Comparison of ENCODE assay signal across 12 cellular contexts in the genomic region with DNA sequence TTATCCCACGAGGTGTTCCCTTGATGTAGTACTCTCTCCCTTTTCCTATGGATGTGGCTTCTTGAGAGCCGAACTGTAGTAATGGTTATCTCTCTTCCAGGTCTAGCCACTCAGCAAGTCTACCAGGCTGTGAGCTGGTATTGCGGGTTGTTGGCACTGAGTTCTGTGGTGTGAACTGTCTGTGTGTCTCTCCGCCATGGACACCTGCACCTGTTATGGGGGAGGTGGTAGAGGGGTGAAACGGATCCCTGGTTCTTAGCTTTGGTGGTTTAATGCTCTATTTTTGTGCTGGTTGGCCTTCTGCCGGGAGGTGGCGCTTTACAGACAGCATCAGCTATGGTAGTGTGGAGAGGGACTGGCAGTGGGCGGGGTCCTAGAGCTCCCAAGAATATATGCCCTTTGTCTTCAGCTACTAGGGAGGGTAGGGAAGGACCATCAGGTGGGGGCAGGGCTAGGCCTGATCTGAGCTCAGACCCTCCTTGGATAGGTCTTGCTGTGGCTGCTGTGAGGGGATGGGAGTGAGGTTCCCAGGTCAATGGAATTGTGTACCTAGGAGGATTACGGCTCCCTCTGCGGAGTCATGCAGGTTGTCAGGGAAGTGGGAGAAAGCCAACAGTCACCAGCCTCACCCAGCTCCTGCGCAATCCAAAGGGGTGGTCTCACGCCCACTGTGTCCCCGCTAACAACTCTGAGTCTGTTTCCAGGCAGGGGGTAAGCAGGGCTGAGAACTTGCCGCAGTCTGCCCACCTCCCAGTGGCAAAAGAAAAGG.
DNase-seq lines count a peak whose midpoint lies in the region; ATAC-seq, FAIRE-seq and TF ChIP-seq lines count a peak whose summit lies in the region.
"Had no signal": no experiment of that assay in that cellular context is flagged by ENCODE, and none has a peak within 500 bp of the region (broad histone marks: within the 10 kb centered on the region; RNA-seq: fewer than 3 reads in every experiment).

No MANE protein-coding gene starts in this region.

- H3K27ac Mint-ChIP-seq in type B pancreatic cell, result no peak overlapping the region
- H3K27ac Mint-ChIP-seq: mesothelial cell of epicardium had no signal

- 67% methylated on average over 14 of the region's 14 CpGs for WGBS in HepG2 (ENCODE audit: low lambda C conversion rate)
- 78% methylated on average over 11 of the region's 14 CpGs for WGBS in right lobe of liver (ENCODE audit: insufficient coverage, low coverage, low lambda C conversion rate, missing lambda C conversion rate)

- H3K4me2 ChIP-seq in HepG2 (ENCODE audit: low read depth, low read length), result no peak overlapping the region
- no peak overlapping the region for H3K4me2 ChIP-seq in PC-9
- H3K4me2 ChIP-seq: BLaER1 had no signal

- no peaks in the 10 kb centered on the region for H3K36me3 Mint-ChIP-seq in type B pancreatic cell
- H3K36me3 Mint-ChIP-seq: mesothelial cell of epicardium had no signal

- H4K20me1 ChIP-seq in HepG2 (ENCODE audit: insufficient read depth, low read length), result no peaks in the 10 kb centered on the region
- H4K20me1 ChIP-seq in PC-9 (ENCODE audit: insufficient read depth), result no peaks in the 10 kb centered on the region
- H4K20me1 ChIP-seq: BLaER1 had no signal

- BruUV-seq in HepG2 (replicated peaks; lab: Mats Ljungman, UMichigan) (no TSS peak), PC-9 (replicated peaks; lab: Mats Ljungman, UMichigan) (no TSS peak)

- H3K4me1 Mint-ChIP-seq in type B pancreatic cell (ENCODE audit: unreplicated experiment), result no peaks in the 10 kb centered on the region
- H3K4me1 Mint-ChIP-seq: mesothelial cell of epicardium had no signal

- no peak overlapping the region for H3K4me3 ChIP-seq in HepG2 (replicated peaks in 1 of 3; ENCODE audit: insufficient read depth in 1 of 3, low read depth in 2 of 3, low read length in 3 of 3)
- H3K4me3 ChIP-seq in right lobe of liver, result no peak overlapping the region
- no peak overlapping the region for H3K4me3 ChIP-seq in PC-9
- no peak overlapping the region for H3K4me3 ChIP-seq in fibroblast of mammary gland (ENCODE audit: control insufficient read depth, low read depth, low read length)
- H3K4me3 ChIP-seq in dorsolateral prefrontal cortex, result no peak overlapping the region
- H3K4me3 ChIP-seq: BLaER1, thoracic aorta had no signal

- no peak for TF ChIP-seq POLR2A in HepG2 (IDR thresholded peaks at IDR 0.05; ENCODE audit: insufficient read depth in 1 of 2, low read depth in 2 of 2, low read length in 2 of 2)
- no peak for TF ChIP-seq POLR2A in right lobe of liver (IDR thresholded peaks at IDR 0.05)

- peaks cover 9% of the 10 kb centered on the region for H3K27me3 Mint-ChIP-seq in type B pancreatic cell

- H2AFZ ChIP-seq in HepG2 (ENCODE audit: low read length) (no peak overlapping the region), PC-9 (no peak overlapping the region)

- no peak for FAIRE-seq in HepG2 (lab: Jason Lieb, UNC)
- FAIRE-seq: endometrium had no signal

- DNase-seq in HepG2 (ENCODE audit: low spot score), result peak; percentile 56
- DNase-seq in right lobe of liver, result no peak
- DNase-seq in PC-9, result no peak
- no peak for DNase-seq in fibroblast of mammary gland (ENCODE audit: low read depth)
- no peak for DNase-seq in type B pancreatic cell (ENCODE audit: extremely low spot score, unreplicated experiment)
- DNase-seq in NCI-H146 treated with DMSO at 0.1 percent for 48 hours (lab: John Stamatoyannopoulos, UW; ENCODE audit: unreplicated experiment), result no peak
- DNase-seq in dorsolateral prefrontal cortex, result no peak

- H3K27me3 ChIP-seq in HepG2 (ENCODE audit: control insufficient read depth in 1 of 2, insufficient read depth in 2 of 2, low read length in 2 of 2), result no peaks in the 10 kb centered on the region
- H3K27me3 ChIP-seq in right lobe of liver, result no peaks in the 10 kb centered on the region
- no peaks in the 10 kb centered on the region for H3K27me3 ChIP-seq in PC-9 (ENCODE audit: insufficient read depth, low read depth)
- H3K27me3 ChIP-seq in dorsolateral prefrontal cortex, result no peaks in the 10 kb centered on the region
- H3K27me3 ChIP-seq: BLaER1 had no signal

- peak; percentile 66; the same call in 1 of the 2 replicates for TF ChIP-seq RAD21 in HepG2 (CRISPR knock-in tag; IDR thresholded peaks at IDR 0.05)

- H3K27ac ChIP-seq in HepG2 (ENCODE audit: extremely low read length, insufficient read depth, low read length), result no peak overlapping the region
- no peak overlapping the region for H3K27ac ChIP-seq in right lobe of liver
- no peak overlapping the region for H3K27ac ChIP-seq in PC-9
- no peak overlapping the region for H3K27ac ChIP-seq in dorsolateral prefrontal cortex
- H3K27ac ChIP-seq: BLaER1, thoracic aorta had no signal

- H3K79me2 ChIP-seq in HepG2 (ENCODE audit: insufficient read depth, low read length), result no peaks in the 10 kb centered on the region
- H3K79me2 ChIP-seq in PC-9 (ENCODE audit: low read depth), result no peaks in the 10 kb centered on the region

- H3K36me3 ChIP-seq in HepG2 (replicated peaks in 1 of 2; ENCODE audit: control insufficient read depth in 1 of 2, insufficient read depth in 2 of 2, low read length in 2 of 2), result no peaks in the 10 kb centered on the region
- no peaks in the 10 kb centered on the region for H3K36me3 ChIP-seq in right lobe of liver
- no peaks in the 10 kb centered on the region for H3K36me3 ChIP-seq in PC-9 (ENCODE audit: low read depth)
- H3K36me3 ChIP-seq: BLaER1, thoracic aorta had no signal

- in situ Hi-C loops in HepG2 (cut with HindIII; ENCODE audit: extremely low pct_ligation_motif_present, low pct_unique_long_range_greater_than_20kb), result no loop called here

- intact Hi-C loops in HepG2 (cut with micrococcal nuclease; ENCODE audit: unreplicated experiment), result no loop called here
- intact Hi-C loops in right lobe of liver (cut with DNase I), result no loop called here
- intact Hi-C loops in PC-9 (cut with micrococcal nuclease; ENCODE audit: unreplicated experiment), result no loop called here
- intact Hi-C loops in dorsolateral prefrontal cortex (cut with DNase I), result no loop called here

- no peaks in the 10 kb centered on the region for H3F3A ChIP-seq in PC-9 (ENCODE audit: insufficient read depth, low read depth)

- H3K4me3 Mint-ChIP-seq in type B pancreatic cell, result no peak overlapping the region
- H3K4me3 Mint-ChIP-seq: mesothelial cell of epicardium had no signal

- ATAC-seq in HepG2 (peak; percentile 88), right lobe of liver (no peak), HG02970 (IDR thresholded peaks at IDR 0.05; ENCODE audit: low FRiP score, unreplicated experiment) (no peak)

- H3K9me2 ChIP-seq in PC-9 (ENCODE audit: insufficient read depth), result no peaks in the 10 kb centered on the region

- no peaks in the 10 kb centered on the region for H3K9me3 ChIP-seq in HepG2 (ENCODE audit: low read length)
- H3K9me3 ChIP-seq in right lobe of liver, result no peaks in the 10 kb centered on the region
- no peaks in the 10 kb centered on the region for H3K9me3 ChIP-seq in PC-9 (ENCODE audit: insufficient read depth, low read depth)
- H3K9me3 ChIP-seq: BLaER1, thoracic aorta had no signal

- POLR2A ChIA-PET in HepG2 (lab: Yijun Ruan, JAX) (interaction anchor here (1.0 to 1.1 kb wide), 2 partner anchors 10 to 21 kb away, joined by 3 to 11 read pairs; no protein-coding TSS in a partner anchor), PC-9 (lab: Charles Lee; ENCODE audit: unreplicated experiment) (no interaction called here)

- CTCF ChIA-PET in HepG2 (lab: Yijun Ruan, JAX; ENCODE audit: low intra/inter-chr PET ratio, low total read pairs), result interaction anchor here (1.1 to 1.5 kb wide), 3 partner anchors 28 to 620 kb away, joined by 3 to 7 read pairs (median 5); no protein-coding TSS in a partner anchor
- CTCF ChIA-PET in PC-9 (lab: Charles Lee), result interaction anchor here (0.5 kb wide), 1 partner anchor 134 kb away, joined by 6 read pairs; no protein-coding TSS in a partner anchor

- no peaks in the 10 kb centered on the region for H3K9me3 Mint-ChIP-seq in type B pancreatic cell

- H3K9ac ChIP-seq in HepG2 (ENCODE audit: insufficient read depth, low read depth, low read length), result no peak overlapping the region
- H3K9ac ChIP-seq: BLaER1 had no signal

- TF ChIP-seq EP300 in HepG2 (IDR thresholded peaks at IDR 0.05; ENCODE audit: low read depth in 2 of 2, low read length in 2 of 2) (no peak), HepG2 (CRISPR knock-in tag; IDR thresholded peaks at IDR 0.05; ENCODE audit: borderline replicate concordance) (no peak)

- H3K4me1 ChIP-seq in HepG2 (ENCODE audit: insufficient read depth, low read length) (peaks cover 39% of the 10 kb centered on the region), right lobe of liver (peaks cover 0 to 18% (median 7%) of the 10 kb centered on the region in 4 donors), PC-9 (replicated peaks; ENCODE audit: insufficient read depth) (no peaks in the 10 kb centered on the region)
- H3K4me1 ChIP-seq: BLaER1 had no signal

- TF ChIP-seq CTCF in HepG2 (CRISPR knock-in tag; IDR thresholded peaks at IDR 0.05) (peak; percentile 83), right lobe of liver (IDR thresholded peaks at IDR 0.05) (no peak), PC-9 (conservative IDR thresholded peaks at IDR 0.05) (peak; percentile 43; the same call in 1 of the 2 replicates), fibroblast of mammary gland (conservative IDR thresholded peaks at IDR 0.05; ENCODE audit: control insufficient read depth, insufficient read depth, low read depth, low read length) (peak; percentile 16), type B pancreatic cell (conservative IDR thresholded peaks at IDR 0.05) (peak; percentile 49), dorsolateral prefrontal cortex (IDR thresholded peaks at IDR 0.05 in 54 of 56, conservative IDR thresholded peaks at IDR 0.05 in 2 of 56; ENCODE audit: low read depth in 1 of 56, partially characterized antibody in 56 of 56) (no peak)

TF ChIP-seq in HepG2, 621 proteins besides CTCF, POLR2A, EP300 and RAD21 (continues in another document):
- peak; percentile 65 for TF ChIP-seq XRCC5 (optimal IDR thresholded peaks at IDR 0.05; ENCODE audit: low read length)
- TF ChIP-seq MED8 (CRISPR knock-in tag; IDR thresholded peaks at IDR 0.05; ENCODE audit: insufficient replicate concordance), result no peak
- TF ChIP-seq, protein P1, sequence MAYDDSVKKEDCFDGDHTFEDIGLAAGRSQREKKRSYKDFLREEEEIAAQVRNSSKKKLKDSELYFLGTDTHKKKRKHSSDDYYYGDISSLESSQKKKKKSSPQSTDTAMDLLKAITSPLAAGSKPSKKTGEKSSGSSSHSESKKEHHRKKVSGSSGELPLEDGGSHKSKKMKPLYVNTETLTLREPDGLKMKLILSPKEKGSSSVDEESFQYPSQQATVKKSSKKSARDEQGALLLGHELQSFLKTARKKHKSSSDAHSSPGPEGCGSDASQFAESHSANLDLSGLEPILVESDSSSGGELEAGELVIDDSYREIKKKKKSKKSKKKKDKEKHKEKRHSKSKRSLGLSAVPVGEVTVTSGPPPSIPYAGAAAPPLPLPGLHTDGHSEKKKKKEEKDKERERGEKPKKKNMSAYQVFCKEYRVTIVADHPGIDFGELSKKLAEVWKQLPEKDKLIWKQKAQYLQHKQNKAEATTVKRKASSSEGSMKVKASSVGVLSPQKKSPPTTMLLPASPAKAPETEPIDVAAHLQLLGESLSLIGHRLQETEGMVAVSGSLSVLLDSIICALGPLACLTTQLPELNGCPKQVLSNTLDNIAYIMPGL (CRISPR knock-in tag; IDR thresholded peaks at IDR 0.05; ENCODE audit: borderline replicate concordance in 1 of 2, low read depth in 1 of 2), result peak in 1 of 2 experiments; percentile 32; a peak in 1 of 4 replicates

Comparison
In these comparisons a context has a peak if more than half of its experiments do, and no peak if none do; other contexts are left out.
1. CTCF ChIP-seq: peak in HepG2 (single experiment), PC-9 (single experiment), fibroblast of mammary gland (single experiment) and type B pancreatic cell (single experiment); none in right lobe of liver (0 of 4) and dorsolateral prefrontal cortex (0 of 56).